ENCODE assay signal across 8 cellular contexts in genomic region chr19:49877879-49878743, GRCh38. TPM values are rescaled to one million over a fixed set of nuclear protein-coding genes. Genes with fewer than 3 reads are reported as not detected.
DNase-seq lines count a peak whose midpoint lies in the region; ATAC-seq and TF ChIP-seq lines count a peak whose summit lies in the region.

No MANE protein-coding gene starts in this region.

- H3K27ac Mint-ChIP-seq in CD4-positive, alpha-beta T cell: no peak overlapping the region

- H3K4me1 ChIP-seq in lower lobe of right lung: peaks cover 26% of the 10 kb centered on the region

- H3K36me3 Mint-ChIP-seq in CD4-positive, alpha-beta T cell (ENCODE audit: low read depth): peaks cover 37% of the 10 kb centered on the region

- H3K4me3 Mint-ChIP-seq in CD4-positive, alpha-beta T cell: no peak overlapping the region

- peaks cover 48% of the 10 kb centered on the region for H3K36me3 ChIP-seq in lower lobe of right lung

- peak overlapping the region; percentile 89 for H3K4me3 ChIP-seq in lower lobe of right lung

- TF ChIP-seq CTCF in CD4-positive, alpha-beta T cell (IDR thresholded peaks at IDR 0.05): no peak
- no peak for TF ChIP-seq CTCF in lower lobe of right lung (IDR thresholded peaks at IDR 0.05)

- ATAC-seq in CD4-positive, alpha-beta T cell (ENCODE audit: poor library complexity): peak; percentile 59
- ATAC-seq in GM19395 (IDR thresholded peaks at IDR 0.05; ENCODE audit: unreplicated experiment): peak; percentile 37
- ATAC-seq in HG03520 (IDR thresholded peaks at IDR 0.05; ENCODE audit: unreplicated experiment): peak; percentile 34
- peak; percentile 82 to 87 for ATAC-seq in lower lobe of right lung

- CTCF ChIA-PET in CD4-positive, alpha-beta T cell (lab: Charles Lee): interaction anchor here (0.6 to 2.0 kb wide), 3 partner anchors 12 to 160 kb away, joined by 3 to 8 read pairs (median 3); no protein-coding TSS in a partner anchor

- H3K27ac ChIP-seq in CD4-positive, alpha-beta T cell (ENCODE audit: low read depth, low read length): peak overlapping the region; percentile 98
- H3K27ac ChIP-seq in lower lobe of right lung: peak overlapping the region; percentile 99

- H3K9me3 ChIP-seq in CD4-positive, alpha-beta T cell (ENCODE audit: control insufficient read depth, low read length): no peaks in the 10 kb centered on the region
- no peaks in the 10 kb centered on the region for H3K9me3 ChIP-seq in lower lobe of right lung

- no peaks in the 10 kb centered on the region for H3K9me3 Mint-ChIP-seq in CD4-positive, alpha-beta T cell

- POLR2A ChIA-PET in CD4-positive, alpha-beta T cell (lab: Charles Lee): interaction anchor here (0.7 to 3.7 kb wide), 19 partner anchors 11 to 885 kb away, joined by 3 to 63 read pairs (median 9); partner anchors contain the start of genes AP2A1, ATF5, FUZ and GYS1

- H3K27me3 ChIP-seq in CD4-positive, alpha-beta T cell (ENCODE audit: control insufficient read depth, insufficient read depth, low read length): no peaks in the 10 kb centered on the region
- H3K27me3 ChIP-seq in lower lobe of right lung (ENCODE audit: low read depth): no peaks in the 10 kb centered on the region

- H3K4me1 Mint-ChIP-seq in CD4-positive, alpha-beta T cell (ENCODE audit: low read depth): peaks cover 18% of the 10 kb centered on the region

- H3K27me3 Mint-ChIP-seq in CD4-positive, alpha-beta T cell: no peaks in the 10 kb centered on the region

- intact Hi-C loops in CD4-positive, alpha-beta T cell (cut with DNase I, micrococcal nuclease): loop anchor here (1.0 to 10.0 kb wide), 8 partner anchors 11 to 1243 kb away; partner anchors contain the start of genes FUZ (in 2 of the 2), AP2A1 (in 1 of the 2), ATF5 (in 1 of the 2) and DBP (in 1 of the 2)
- intact Hi-C loops in lower lobe of right lung (cut with DNase I): no loop called here

- peak; percentile 97 to 99 (median 97) for DNase-seq in CD4-positive, alpha-beta T cell
- DNase-seq in NCI-H69 (lab: John Stamatoyannopoulos, UW) (peak; percentile 97), ecto neural progenitor cell (ENCODE audit: low spot score) (peak; percentile 98), lower lobe of right lung (peak; percentile 99)
- DNase-seq in activated CD4-positive, alpha-beta T cell treated with anti-CD3 and anti-CD28 coated beads, Interleukin-2, amount 50 U/mL, for 4 hours: peak; percentile 96
- DNase-seq in stimulated activated CD4-positive, alpha-beta T cell treated with anti-CD3 and anti-CD28 coated beads, TNF-alpha, amount 100 ng/mL, for 24 hours (ENCODE audit: low read depth in 3 of 3): peak; percentile 96 to 100 (median 97)

RNA-seq across cellular contexts. Expression of gene TBC1D17, which starts 0.6 kb away (rescaled TPM):
- total RNA-seq in CD4-positive, alpha-beta T cell: 10 to 100 TPM; 35.5 to 35.8 TPM
- 53.1 TPM for total RNA-seq in lower lobe of right lung

RNA-seq across cellular contexts. Expression of gene AKT1S1, which starts 1.0 kb away (rescaled TPM):
- 10 to 100 TPM; 15.1 to 15.8 TPM for total RNA-seq in CD4-positive, alpha-beta T cell
- 29.7 TPM for total RNA-seq in lower lobe of right lung

RNA-seq across cellular contexts. Expression of gene PNKP, which starts 10.7 kb away (rescaled TPM):
- total RNA-seq in CD4-positive, alpha-beta T cell: 10 to 100 TPM; 96.1 to 98.1 TPM
- 78.0 TPM for total RNA-seq in lower lobe of right lung

RNA-seq across cellular contexts. Expression of gene IL4I1, which starts 18.6 kb away (rescaled TPM):
- 1 to 10 TPM; 4.7 to 5.4 TPM for total RNA-seq in CD4-positive, alpha-beta T cell
- total RNA-seq in lower lobe of right lung: 1.6 TPM

RNA-seq across cellular contexts. Expression of gene PTOV1, which starts 27.2 kb away (rescaled TPM):
- 100 to 1,000 TPM; 127 to 134 TPM for total RNA-seq in CD4-positive, alpha-beta T cell
- 124 TPM for total RNA-seq in lower lobe of right lung

Comparison
In these comparisons a context has a peak if more than half of its experiments do, and no peak if none do; other contexts are left out.
1. Peak in every context shown above with its lines: DNase-seq, ATAC-seq, H3K4me3 ChIP-seq and H3K27ac ChIP-seq.
2. ATAC-seq: peak in every context shown above with its lines; median percentile 84 in lower lobe of right lung; 59 in CD4-positive, alpha-beta T cell; 37 in GM19395; 34 in HG03520.